Comparison of ENCODE assay signal across 9 cellular contexts in the genomic region with DNA sequence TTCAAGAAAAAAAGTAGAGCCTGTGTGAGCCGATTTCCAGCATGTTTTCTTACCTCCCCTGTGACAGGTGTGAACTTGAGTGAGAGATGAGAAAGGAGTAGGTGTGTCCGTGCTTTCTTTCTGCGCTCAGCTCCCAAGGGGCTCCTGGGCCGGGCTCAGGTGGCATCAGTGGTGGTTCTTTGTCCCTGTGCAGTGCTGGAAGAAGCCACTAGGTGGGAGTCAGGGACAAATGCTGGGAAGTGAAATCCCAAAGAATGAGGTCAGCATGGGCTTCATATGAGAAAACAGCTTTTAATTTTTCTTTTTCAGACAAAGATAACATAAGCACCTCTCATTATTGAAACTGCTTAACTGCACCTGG. TPM values are rescaled to one million over a fixed set of nuclear protein-coding genes. Genes with fewer than 3 reads are reported as not detected.
DNase-seq lines count a peak whose midpoint lies in the region; ATAC-seq and TF ChIP-seq lines count a peak whose summit lies in the region.
"Had no signal": no experiment of that assay in that cellular context is flagged by ENCODE, and none has a peak within 500 bp of the region (broad histone marks: within the 10 kb centered on the region; RNA-seq: fewer than 3 reads in every experiment).

No MANE protein-coding gene starts in this region.

- H3K4me2 ChIP-seq in MM.1S (ENCODE audit: low read depth, low read length) (no peak overlapping the region), neuronal stem cell (ENCODE audit: insufficient read depth, low read length, poor library complexity, severe bottlenecking) (no peak overlapping the region)

- no peak overlapping the region for H4K91ac ChIP-seq in neuronal stem cell (ENCODE audit: low read depth, low read length, poor library complexity)

- H2AK5ac ChIP-seq in neuronal stem cell (ENCODE audit: low read depth, low read length) = peak overlapping the region; percentile 26

- H2BK15ac ChIP-seq in neuronal stem cell (ENCODE audit: low read length) = no peak overlapping the region

- peaks cover 3% of the 10 kb centered on the region; the same call in 1 of the 2 replicates for H3F3A ChIP-seq in MM.1S (ENCODE audit: insufficient read depth, low read length)

- H3K9me2 ChIP-seq in MM.1S (replicated peaks; ENCODE audit: insufficient read depth, low read length) = no peaks in the 10 kb centered on the region

- H3K18ac ChIP-seq in neuronal stem cell (ENCODE audit: low read length) = no peak overlapping the region

- H3K27ac ChIP-seq in MM.1S (ENCODE audit: low read length) (no peak overlapping the region), neuronal stem cell (replicated peaks; ENCODE audit: low read length) (no peak overlapping the region)
- H3K27ac ChIP-seq: BLaER1 treated with 17β-estradiol and CSF1 and Interleukin-3, amounts not matched to agents 10 nM and 100 nM had no signal

- H3K79me2 ChIP-seq in MM.1S (ENCODE audit: low read length) = no peaks in the 10 kb centered on the region

- H3K36me3 ChIP-seq in MM.1S (replicated peaks; ENCODE audit: insufficient read depth, low read length) (no peaks in the 10 kb centered on the region), neuronal stem cell (replicated peaks in 1 of 2; ENCODE audit: control insufficient read depth in 2 of 2, insufficient read depth in 2 of 2, low read length in 2 of 2) (no peaks in the 10 kb centered on the region)

- H2BK120ac ChIP-seq in neuronal stem cell (ENCODE audit: low read depth, low read length) = no peak overlapping the region

- H2BK5ac ChIP-seq in neuronal stem cell (ENCODE audit: low read length) = no peak overlapping the region

- H3K4me3 ChIP-seq in MM.1S (ENCODE audit: low read length) = no peak overlapping the region
- no peak overlapping the region for H3K4me3 ChIP-seq in fibroblast of the aortic adventitia (ENCODE audit: low read depth, low read length)
- H3K4me3 ChIP-seq in neuronal stem cell (ENCODE audit: low read length in 2 of 2) = no peak overlapping the region
- H3K4me3 ChIP-seq: BLaER1 treated with 17β-estradiol and CSF1 and Interleukin-3, amounts not matched to agents 10 nM and 100 nM had no signal

- H3K4ac ChIP-seq in neuronal stem cell (ENCODE audit: low read length) = no peak overlapping the region

- no peaks in the 10 kb centered on the region for H3K9me3 ChIP-seq in MM.1S (replicated peaks; ENCODE audit: insufficient read depth, low read length)
- H3K9me3 ChIP-seq in neuronal stem cell (replicated peaks in 1 of 2; ENCODE audit: control insufficient read depth in 2 of 2, insufficient read depth in 1 of 2, low read depth in 1 of 2, low read length in 2 of 2) = peaks cover 0 to 3% of the 10 kb centered on the region in 2 donors

- no peak overlapping the region for H3K9ac ChIP-seq in MM.1S (ENCODE audit: low read length)
- H3K9ac ChIP-seq in neuronal stem cell (ENCODE audit: low read depth, low read length, poor library complexity) = no peak overlapping the region

- H3K4me1 ChIP-seq in MM.1S (ENCODE audit: low read length) = peaks cover 13% of the 10 kb centered on the region; the same call in 1 of the 2 replicates
- peaks cover 4 to 20% of the 10 kb centered on the region in 2 donors for H3K4me1 ChIP-seq in neuronal stem cell (ENCODE audit: control insufficient read depth in 2 of 2, insufficient read depth in 1 of 2, low read depth in 1 of 2, low read length in 2 of 2)

- H2AFZ ChIP-seq in MM.1S (ENCODE audit: low read length) = no peak overlapping the region
- peak overlapping the region; percentile 53 for H2AFZ ChIP-seq in neuronal stem cell (ENCODE audit: low read length)

- no peak overlapping the region for H3K14ac ChIP-seq in neuronal stem cell (ENCODE audit: low read length)

- DNase-seq in NCI-H2081 (lab: John Stamatoyannopoulos, UW) (peak; percentile 34 to 60), NCI-H2081 treated with DMSO at 0.1 percent for 48 hours (lab: John Stamatoyannopoulos, UW) (no peak), MM.1S (peak; percentile 19), SW480 (ENCODE audit: low spot score) (peak; percentile 65), fibroblast of the aortic adventitia (ENCODE audit: low read depth) (peak; percentile 82), neuronal stem cell (ENCODE audit: low spot score) (peak; percentile 67)

- no peaks in the 10 kb centered on the region for H3K79me1 ChIP-seq in neuronal stem cell (ENCODE audit: low read depth, low read length)

- H4K20me1 ChIP-seq in MM.1S (ENCODE audit: insufficient read depth, low read length) = no peaks in the 10 kb centered on the region

- no peak for ATAC-seq in GM18511 (IDR thresholded peaks at IDR 0.05; ENCODE audit: unreplicated experiment)
- ATAC-seq in HG03139 (IDR thresholded peaks at IDR 0.05; ENCODE audit: unreplicated experiment) = no peak

- H4K8ac ChIP-seq in neuronal stem cell (ENCODE audit: low read depth, low read length) = no peak overlapping the region

- H3K27me3 ChIP-seq in MM.1S (replicated peaks; ENCODE audit: insufficient read depth, low read length) (no peaks in the 10 kb centered on the region), neuronal stem cell (ENCODE audit: control insufficient read depth in 3 of 3, insufficient read depth in 3 of 3, low read depth in 1 of 3, low read length in 3 of 3) (no peaks in the 10 kb centered on the region)

- no peak overlapping the region for H2BK12ac ChIP-seq in neuronal stem cell (ENCODE audit: low read length)

- no peak overlapping the region for H3K23ac ChIP-seq in neuronal stem cell (ENCODE audit: low read depth, low read length, poor library complexity)

- no CpG with 5 or more reads among the region's 4 CpGs for WGBS in neuronal stem cell (ENCODE audit: extremely low coverage in 2 of 2, insufficient read length in 2 of 2, insufficient replicate concordance in 1 of 2), 2 donors

- TF ChIP-seq CTCF in MM.1S (IDR thresholded peaks at IDR 0.05; ENCODE audit: low read length) (peak; percentile 80), fibroblast of the aortic adventitia (IDR thresholded peaks at IDR 0.05; ENCODE audit: insufficient read depth, low read length) (peak; percentile 99)

RNA-seq across cellular contexts. Expression of a gene that starts 57.8 kb away (rescaled TPM):
- 11.7 and 53.3 TPM in 2 replicates for total RNA-seq in fibroblast of the aortic adventitia (ENCODE audit: low replicate concordance)
- polyA plus RNA-seq in neuronal stem cell (2013, experiment 1 of 2) = 1.7 TPM
- 2.3 TPM for polyA plus RNA-seq in neuronal stem cell (2013, experiment 2 of 2)
